14 cellular contexts compared by ENCODE assay signal in the genomic region with DNA sequence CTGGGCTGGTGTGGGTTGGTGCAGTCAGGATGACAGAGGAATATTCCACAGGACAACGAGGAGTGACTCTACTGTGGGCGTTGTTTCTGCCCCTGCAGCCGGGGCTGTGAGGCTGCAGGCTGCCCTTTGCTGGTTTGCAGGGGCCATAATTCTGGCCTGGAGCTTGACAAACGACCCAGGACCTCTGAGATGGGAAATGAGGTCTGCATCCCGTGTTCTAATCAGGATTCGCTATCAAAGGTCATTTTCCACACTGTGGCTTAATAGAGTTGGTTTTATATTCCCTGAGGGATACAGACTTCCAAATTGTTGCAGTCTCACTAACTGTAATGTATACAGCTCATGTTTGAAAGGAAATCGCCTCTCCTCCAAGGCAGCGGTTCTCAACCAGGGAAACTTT.
A peak's percentile ranks its signal among the peaks of the same experiment; 100 is the strongest.
DNase-seq lines count a peak whose midpoint lies in the region; ATAC-seq and TF ChIP-seq lines count a peak whose summit lies in the region.
"Had no signal": no experiment of that assay in that cellular context is flagged by ENCODE, and none has a peak within 500 bp of the region (broad histone marks: within the 10 kb centered on the region; RNA-seq: fewer than 3 reads in every experiment).

No MANE protein-coding gene starts in this region.

- ATAC-seq in SK-N-SH treated with all-trans-retinoic acid at 6 μM for 48 hours (peak; percentile 55), gastroesophageal sphincter (peak; percentile 22)
- ATAC-seq: mucosa of descending colon had no signal

- TF ChIP-seq EP300 in gastroesophageal sphincter (IDR thresholded peaks at IDR 0.05), result no peak
- no peak for TF ChIP-seq EP300 in suprapubic skin (IDR thresholded peaks at IDR 0.05)

- DNase-seq in H4 (ENCODE audit: low spot score) (peak; percentile 48), suprapubic skin (ENCODE audit: low spot score in 2 of 2) (no peak), NCI-H2107 treated with DMSO at 0.1 percent for 48 hours (lab: John Stamatoyannopoulos, UW; ENCODE audit: unreplicated experiment) (no peak), T-helper 9 cell (no peak)
- DNase-seq: activated effector memory CD4-positive, alpha-beta T cell treated with Interleukin-2 at 50 U/mL for 16 hours; CD4-positive, CD25-positive, alpha-beta regulatory T cell; mucosa of descending colon; NCI-H187; NCI-H526 had no signal

- H3K27me3 ChIP-seq in gastroesophageal sphincter (no peaks in the 10 kb centered on the region), skeletal muscle tissue (ENCODE audit: control insufficient read depth in 3 of 3, insufficient read depth in 3 of 3, low read length in 3 of 3) (no peaks in the 10 kb centered on the region), suprapubic skin (no peaks in the 10 kb centered on the region)
- H3K27me3 ChIP-seq: ascending aorta had no signal

- H3K4me3 ChIP-seq in gastroesophageal sphincter (no peak overlapping the region), skeletal muscle tissue (ENCODE audit: low read length in 3 of 3) (no peak overlapping the region), suprapubic skin (no peak overlapping the region)
- H3K4me3 ChIP-seq: ascending aorta, mucosa of descending colon, prostate gland had no signal

- no peak for TF ChIP-seq POLR2A in gastroesophageal sphincter (IDR thresholded peaks at IDR 0.05)
- TF ChIP-seq POLR2A in suprapubic skin (IDR thresholded peaks at IDR 0.05), result no peak

- peak overlapping the region in 1 of 3 donors; percentile 50 for H3K9ac ChIP-seq in skeletal muscle tissue (ENCODE audit: low read depth in 1 of 3, low read length in 3 of 3)

- H3K9me3 ChIP-seq in gastroesophageal sphincter (no peaks in the 10 kb centered on the region), skeletal muscle tissue (ENCODE audit: control insufficient read depth in 3 of 3, low read length in 3 of 3) (no peaks in the 10 kb centered on the region), suprapubic skin (no peaks in the 10 kb centered on the region)
- H3K9me3 ChIP-seq: ascending aorta, mucosa of descending colon, prostate gland had no signal

- H3K36me3 ChIP-seq in gastroesophageal sphincter (peaks cover 0 to under 1% of the 10 kb centered on the region in 2 donors), skeletal muscle tissue (ENCODE audit: control insufficient read depth in 3 of 3, insufficient read depth in 3 of 3, low read length in 3 of 3) (peaks cover 0 to 6% (median 0%) of the 10 kb centered on the region in 3 donors), suprapubic skin (peaks cover 4% of the 10 kb centered on the region)
- H3K36me3 ChIP-seq: ascending aorta, prostate gland had no signal

- 73 to 77% methylated on average over 4 to 7 of the region's 8 CpGs for WGBS in gastroesophageal sphincter (ENCODE audit: low coverage in 1 of 2), 2 donors
- 58% methylated on average over 8 of the region's 8 CpGs for WGBS in suprapubic skin

- no peak for TF ChIP-seq CTCF in gastroesophageal sphincter (IDR thresholded peaks at IDR 0.05)
- no peak for TF ChIP-seq CTCF in suprapubic skin (IDR thresholded peaks at IDR 0.05)

- H3K4me1 ChIP-seq in gastroesophageal sphincter (peaks cover 0 to 20% (median 0%) of the 10 kb centered on the region in 3 donors), skeletal muscle tissue (ENCODE audit: control insufficient read depth in 3 of 3, insufficient read depth in 3 of 3, low read length in 3 of 3) (peaks cover 8 to 50% (median 40%) of the 10 kb centered on the region in 3 donors), suprapubic skin (peaks cover 21% of the 10 kb centered on the region)
- H3K4me1 ChIP-seq: ascending aorta, prostate gland had no signal

- H3K27ac ChIP-seq in gastroesophageal sphincter, result peak overlapping the region in 1 of 4 donors; percentile 3
- peak overlapping the region; percentile 20 for H3K27ac ChIP-seq in skeletal muscle tissue (ENCODE audit: low read depth, low read length)
- no peak overlapping the region for H3K27ac ChIP-seq in suprapubic skin
- H3K27ac ChIP-seq: ascending aorta, prostate gland had no signal

TF ChIP-seq in SK-N-SH treated with all-trans-retinoic acid at 6 μM for 48 hours, 23 proteins besides CTCF, POLR2A, EP300 and RAD21:
- TF ChIP-seq TCF4 (CRISPR knock-in tag; IDR thresholded peaks at IDR 0.05; ENCODE audit: borderline replicate concordance), result 0 out of 2 replicates have a peak, but pooled peaks have one; percentile 34
- TF ChIP-seq ZFP3 (CRISPR knock-in tag; IDR thresholded peaks at IDR 0.05), result no peak
